22 cellular contexts compared by ENCODE assay signal in genomic region chr7:48904975-48905374, GRCh38. TPM values are rescaled to one million over a fixed set of nuclear protein-coding genes. Genes with fewer than 3 reads are reported as not detected.
"Had no signal": no experiment of that assay in that cellular context is flagged by ENCODE, and none has a peak within 500 bp of the region (broad histone marks: within the 10 kb centered on the region; RNA-seq: fewer than 3 reads in every experiment).

No MANE protein-coding gene starts in this region.

- H3K36me3 ChIP-seq: left lung, neutrophil, right atrium auricular region, thyroid gland, uterus had no signal

- H3K4me1 ChIP-seq: left lung, right atrium auricular region, thyroid gland, uterus had no signal

- H3K27ac ChIP-seq: left lung, neutrophil, right atrium auricular region, thyroid gland, uterus, VCaP had no signal

- H3K27me3 ChIP-seq: left lung, neutrophil, right atrium auricular region, thyroid gland, uterus had no signal

- H3K4me3 ChIP-seq: left lung, right atrium auricular region, thyroid gland, uterus had no signal

- DNase-seq: activated CD4-positive, alpha-beta T cell treated with anti-CD3 and anti-CD28 coated beads for 1 hour; activated CD4-positive, alpha-beta T cell treated with anti-CD3 and anti-CD28 coated beads, Interleukin-2, amount 50 U/mL, for 48 hours; activated CD8-positive, alpha-beta memory T cell treated with anti-CD3 and anti-CD28 coated beads, Interleukin-2, amount 10 ng/mL, durations not matched to agents 7 days and 5 days; activated naive CD4-positive, alpha-beta T cell treated with anti-CD3 and anti-CD28 coated beads, Interleukin-2, amount 10 ng/mL, durations not matched to agents 7 days and 5 days; activated T-cell treated with anti-CD3 and anti-CD28 coated beads, Interleukin-2, amount 50 U/mL, for 1 hour; dermis blood vessel endothelial cell; head of caudate nucleus; left lung; mammary epithelial cell; naive thymus-derived CD4-positive, alpha-beta T cell; stimulated activated CD4-positive, alpha-beta T cell treated with anti-CD3 and anti-CD28 coated beads, Interleukin-4, amount 100 ng/mL, for 1 hour; stimulated activated naive B cell treated with anti-CD40 and anti-IgM and Interleukin-4, amounts not matched to agents 10 μg/mL and 1 μg/mL and 100 μg/mL, for 72 hours; T-helper 9 cell; thyroid gland; uterus had no signal

- H3K9me3 ChIP-seq: neutrophil, right atrium auricular region, thyroid gland, uterus had no signal

- ATAC-seq: activated CD8-positive, alpha-beta memory T cell treated with anti-CD3 and anti-CD28 coated beads, Interleukin-2, amount 10 ng/mL, durations not matched to agents 7 days and 5 days; naive thymus-derived CD4-positive, alpha-beta T cell; stimulated activated naive B cell treated with anti-CD40 and anti-IgM and Interleukin-4, amounts not matched to agents 10 μg/mL and 1 μg/mL and 100 μg/mL, for 72 hours had no signal

RNA-seq across cellular contexts. Expression of gene CDC14C, which starts 19.4 kb away (rescaled TPM):
- total RNA-seq: activated CD8-positive, alpha-beta memory T cell treated with anti-CD3 and anti-CD28 coated beads, Interleukin-2, amount 10 ng/mL, durations not matched to agents 7 days and 5 days; activated T-helper 2 cell treated with anti-CD3 and anti-CD28 coated beads, Interferon-gamma antibody, Interleukin-2, Interleukin-4, amounts not matched to agents 10 μg/mL and 5 μg/mL and 100 μg/mL, durations not matched to agents 14 hours and 24 hours and 36 hours; chondrocyte; dermis blood vessel endothelial cell; frontal cortex; left lung; naive thymus-derived CD4-positive, alpha-beta T cell; right atrium auricular region; skeletal muscle tissue; thyroid gland; uterus had no signal
- polyA plus RNA-seq: mammary epithelial cell; naive thymus-derived CD4-positive, alpha-beta T cell had no signal
